ENCODE assay signal across 25 cellular contexts in the genomic region with DNA sequence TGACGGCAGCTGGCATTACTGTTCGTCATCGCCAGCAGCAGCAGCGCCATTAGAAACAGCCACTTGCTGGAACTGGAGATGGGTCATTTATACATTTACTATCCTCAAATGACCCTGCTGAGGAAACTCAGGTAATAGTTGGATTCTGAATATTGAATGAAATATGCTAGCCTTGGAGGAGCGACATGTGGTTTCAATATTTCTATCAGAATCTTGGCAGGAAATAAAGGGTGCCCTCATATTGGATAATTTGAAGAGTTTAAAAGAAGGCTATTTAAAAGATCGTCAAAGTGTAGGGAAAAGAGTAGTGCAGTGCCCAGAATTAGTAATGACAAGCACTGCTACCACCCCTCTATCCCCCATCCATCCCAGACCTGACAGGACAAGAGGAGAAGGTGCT.
"Had no signal": no experiment of that assay in that cellular context is flagged by ENCODE, and none has a peak within 500 bp of the region (broad histone marks: within the 10 kb centered on the region; RNA-seq: fewer than 3 reads in every experiment).

No MANE protein-coding gene starts in this region.

- H3K4me3 ChIP-seq: Peyer's patch, SJSA1 had no signal

- DNase-seq: activated CD4-positive, alpha-beta T cell treated with anti-CD3 and anti-CD28 coated beads for 36 hours; activated CD4-positive, alpha-beta T cell treated with anti-CD3 and anti-CD28 coated beads, Interleukin-2, amount 10 ng/mL, durations not matched to agents 7 days and 5 days; activated CD4-positive, alpha-beta T cell treated with anti-CD3 and anti-CD28 coated beads, Interleukin-2, amount 50 U/mL, for 48 hours; activated CD8-positive, alpha-beta memory T cell treated with anti-CD3 and anti-CD28 coated beads, Interleukin-2, amount 50 U/mL, for 4 hours; activated CD8-positive, alpha-beta T cell treated with anti-CD3 and anti-CD28 coated beads, Interleukin-2, amount 10 ng/mL, durations not matched to agents 7 days and 5 days; activated gamma-delta T cell treated with Interleukin-2 at 50 U/mL for 16 hours; activated naive CD4-positive, alpha-beta T cell treated with anti-CD3 and anti-CD28 coated beads for 36 hours; activated T-cell treated with anti-CD3 and anti-CD28 coated beads for 4 hours; activated T-cell treated with anti-CD3 and anti-CD28 coated beads, Interleukin-2, amount 50 U/mL, for 4 hours; anterior cingulate cortex; caudate nucleus; cerebellar nuclear complex; Karpas-422; NCI-H1105; NCI-H187 treated with DMSO at 0.1 percent for 48 hours; NCI-H524 treated with DMSO at 0.1 percent for 48 hours; Peyer's patch; RPMI8226; SHP77 treated with DMSO at 0.1 percent for 48 hours; SW 1271; T-helper 1 cell; T1000 had no signal

- H3K27me3 ChIP-seq: Peyer's patch, SJSA1 had no signal

- H3K27ac ChIP-seq: Peyer's patch, SJSA1 had no signal

- H3K36me3 ChIP-seq: Peyer's patch, SJSA1 had no signal

- H3K9me3 ChIP-seq: Peyer's patch had no signal

- H3K4me1 ChIP-seq: Peyer's patch, SJSA1 had no signal

- ATAC-seq: activated CD4-positive, alpha-beta T cell treated with anti-CD3 and anti-CD28 coated beads for 36 hours; activated CD4-positive, CD25-positive, alpha-beta regulatory T cell treated with anti-CD3 and anti-CD28 coated beads, Interleukin-2, amount 50 U/mL, for 24 hours; activated CD8-positive, alpha-beta T cell treated with anti-CD3 and anti-CD28 coated beads, Interleukin-2, amount 10 ng/mL, durations not matched to agents 7 days and 5 days; activated T-cell treated with anti-CD3 and anti-CD28 coated beads, Interleukin-2, amount 50 U/mL, for 4 hours; WTC11 had no signal
